ENCODE assay signal across 8 cellular contexts in the genomic region with DNA sequence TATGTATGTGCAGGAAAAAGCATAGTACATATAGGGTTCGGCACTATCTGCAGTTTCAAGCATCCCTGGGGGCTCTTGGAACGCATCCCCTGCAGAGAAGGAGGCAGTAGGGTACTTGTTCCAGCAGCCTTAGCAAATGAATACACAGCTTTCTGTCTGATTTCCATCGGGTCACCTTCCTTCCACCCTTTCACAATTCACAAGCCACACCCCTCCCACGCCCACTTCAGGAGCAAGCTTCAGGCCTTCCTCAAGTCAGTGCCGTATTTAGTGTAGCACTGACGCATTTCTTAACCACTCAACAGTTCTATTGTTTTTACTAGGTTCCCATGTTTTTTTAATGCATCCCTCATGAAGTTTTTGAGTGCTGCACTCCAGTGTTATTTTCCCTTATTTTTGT.
A peak's percentile ranks its signal among the peaks of the same experiment; 100 is the strongest.
DNase-seq lines count a peak whose midpoint lies in the region; ATAC-seq and TF ChIP-seq lines count a peak whose summit lies in the region.

No MANE protein-coding gene starts in this region.

- DNase-seq in DMS153 treated with DMSO at 0.1 percent for 48 hours (lab: John Stamatoyannopoulos, UW; ENCODE audit: unreplicated experiment): peak; percentile 56
- peak; percentile 23 to 39 for DNase-seq in HL-60 (ENCODE audit: low read depth in 1 of 2, low spot score in 1 of 2)
- peak; percentile 41 for DNase-seq in RPMI8226
- DNase-seq in hepatocyte (ENCODE audit: low spot score): peak; percentile 86
- no peak for DNase-seq in SK-N-DZ (ENCODE audit: low spot score)
- DNase-seq in effector CD8-positive, alpha-beta T cell (lab: John Stamatoyannopoulos, UW): no peak
- no peak for DNase-seq in germinal center (ENCODE audit: low spot score)

- H3K4me2 ChIP-seq in hepatocyte: no peak overlapping the region

- no peaks in the 10 kb centered on the region for H3K9me2 ChIP-seq in hepatocyte (replicated peaks; ENCODE audit: insufficient read depth)

- no peak overlapping the region for H3K27ac ChIP-seq in HL-60 (replicated peaks)
- no peak overlapping the region for H3K27ac ChIP-seq in hepatocyte

- peaks cover 4% of the 10 kb centered on the region for H3K4me1 ChIP-seq in hepatocyte (ENCODE audit: insufficient read depth)

- ATAC-seq in GM18861 (IDR thresholded peaks at IDR 0.05; ENCODE audit: unreplicated experiment): no peak

- H3K27me3 ChIP-seq in HL-60 (ENCODE audit: insufficient read depth, poor library complexity, severe bottlenecking) (no peaks in the 10 kb centered on the region), hepatocyte (no peaks in the 10 kb centered on the region)

- H2AFZ ChIP-seq in hepatocyte: no peak overlapping the region

- no peaks in the 10 kb centered on the region for H3K9me3 ChIP-seq in hepatocyte (ENCODE audit: low read depth)

- no peaks in the 10 kb centered on the region for H3K36me3 ChIP-seq in hepatocyte (replicated peaks; ENCODE audit: insufficient read depth, low read depth)

- H3K79me2 ChIP-seq in hepatocyte: no peaks in the 10 kb centered on the region

- H3K4me3 ChIP-seq in HL-60 (replicated peaks; ENCODE audit: insufficient read depth, low read length) (no peak overlapping the region), hepatocyte (no peak overlapping the region)

- 23% methylated on average over 6 of the region's 6 CpGs for WGBS in hepatocyte (ENCODE audit: low lambda C conversion rate, missing lambda C conversion rate)

- no peak for TF ChIP-seq CTCF in HL-60 (IDR thresholded peaks at IDR 0.05; ENCODE audit: insufficient read depth, low read length)
- no peak for TF ChIP-seq CTCF in hepatocyte (IDR thresholded peaks at IDR 0.05; ENCODE audit: poor library complexity)

- H4K20me1 ChIP-seq in hepatocyte (ENCODE audit: insufficient read depth, poor library complexity, severe bottlenecking): no peaks in the 10 kb centered on the region

Comparison
In these comparisons a context has a peak if more than half of its experiments do, and no peak if none do; other contexts are left out.
1. DNase-seq: peak in DMS153 treated with DMSO at 0.1 percent for 48 hours (single experiment), HL-60 (2 of 2), RPMI8226 (single experiment) and hepatocyte (single experiment); none in SK-N-DZ (single experiment), effector CD8-positive, alpha-beta T cell (single experiment) and germinal center (single experiment).